ENCODE assay signal across 1 cellular context in genomic region chr16:9597967-9598730, GRCh38.
TF ChIP-seq lines count a peak whose summit lies in the region.

No MANE protein-coding gene starts in this region.

TF ChIP-seq in K562, 482 proteins besides CTCF, POLR2A, EP300 and RAD21 (continued from another document and continues in another):
- TF ChIP-seq ZNF280B (CRISPR knock-in tag; IDR thresholded peaks at IDR 0.05) (no peak), ZNF407 (IDR thresholded peaks at IDR 0.05; ENCODE audit: low read depth) (no peak), ZNF696 (CRISPR knock-in tag; conservative IDR thresholded peaks at IDR 0.05) (no peak), ZFP1 (CRISPR knock-in tag; IDR thresholded peaks at IDR 0.05) (no peak), MYBL2 (IDR thresholded peaks at IDR 0.05; ENCODE audit: low read depth) (no peak), MYBL2 (CRISPR knock-in tag; IDR thresholded peaks at IDR 0.05; ENCODE audit: borderline replicate concordance) (no peak), RFX1 (IDR thresholded peaks at IDR 0.05) (no peak), U2AF2 (optimal IDR thresholded peaks at IDR 0.05; ENCODE audit: low read depth, low read length) (no peak), THAP7 (CRISPR knock-in tag; IDR thresholded peaks at IDR 0.05) (no peak), ZFX (CRISPR knock-in tag; IDR thresholded peaks at IDR 0.05) (0 out of 2 replicates have a peak, but pooled peaks have one; percentile 29), CBX5 (IDR thresholded peaks at IDR 0.05; ENCODE audit: borderline replicate concordance, low read depth) (no peak), SMARCE1 (IDR thresholded peaks at IDR 0.05) (peak; percentile 84), MAX (CRISPR knock-in tag; IDR thresholded peaks at IDR 0.05) (no peak), DIDO1 (tag; IDR thresholded peaks at IDR 0.05; ENCODE audit: low read depth) (no peak; the same call in 1 of the 2 replicates), POU5F1 (IDR thresholded peaks at IDR 0.05; ENCODE audit: borderline replicate concordance, low read depth, low read length, partially characterized antibody) (no peak), DEAF1 (CRISPR knock-in tag; IDR thresholded peaks at IDR 0.05) (no peak), KDM4B (IDR thresholded peaks at IDR 0.05; ENCODE audit: borderline replicate concordance in 2 of 2, low read depth in 1 of 2) (no peak), NCOA1 (IDR thresholded peaks at IDR 0.05; ENCODE audit: low read depth) (peak; percentile 51; the same call in 1 of the 2 replicates), ZNF140 (CRISPR knock-in tag; IDR thresholded peaks at IDR 0.05) (no peak), THRAP3 (IDR thresholded peaks at IDR 0.05; ENCODE audit: borderline replicate concordance) (no peak), ZNF121 (CRISPR knock-in tag; conservative IDR thresholded peaks at IDR 0.05) (no peak), CBX3 (IDR thresholded peaks at IDR 0.05; ENCODE audit: borderline replicate concordance in 1 of 2, low read length in 2 of 2) (0 out of 3 replicates have a peak, but pooled peaks of 1 of the 2 experiments have one; percentile 43), HDAC6 (IDR thresholded peaks at IDR 0.05; ENCODE audit: low read depth, low read length) (no peak), MNT (conservative IDR thresholded peaks at IDR 0.05) (no peak; a peak in 1 of 4 replicates), POLR2B (IDR thresholded peaks at IDR 0.05; ENCODE audit: low read depth, partially characterized antibody) (no peak), TCF7L2 (IDR thresholded peaks at IDR 0.05; ENCODE audit: low read depth, low read length) (no peak), ZNF592 (IDR thresholded peaks at IDR 0.05) (peak; percentile 76), LARP7 (IDR thresholded peaks at IDR 0.05) (no peak), GMEB1 (CRISPR knock-in tag; IDR thresholded peaks at IDR 0.05) (peak; percentile 49; the same call in 1 of the 2 replicates), WHSC1 (IDR thresholded peaks at IDR 0.05; ENCODE audit: low read length) (no peak), FOXP1 (CRISPR knock-in tag; IDR thresholded peaks at IDR 0.05) (no peak), MXD1 (CRISPR knock-in tag; IDR thresholded peaks at IDR 0.05; ENCODE audit: borderline replicate concordance, poor library complexity, severe bottlenecking) (no peak), ATF1 (CRISPR knock-in tag; IDR thresholded peaks at IDR 0.05) (no peak), ATF1 (tag; IDR thresholded peaks at IDR 0.05) (peak; percentile 62), HMG20A (CRISPR knock-in tag; conservative IDR thresholded peaks at IDR 0.05) (no peak), TCF3 (CRISPR knock-in tag; IDR thresholded peaks at IDR 0.05) (peak; percentile 88), SPI1 (IDR thresholded peaks at IDR 0.05; ENCODE audit: borderline replicate concordance, low read depth, low read length) (no peak), ZNF3 (CRISPR knock-in tag; IDR thresholded peaks at IDR 0.05) (no peak), CTBP1 (IDR thresholded peaks at IDR 0.05; ENCODE audit: borderline replicate concordance) (peak; percentile 74), CCAR2 (IDR thresholded peaks at IDR 0.05; ENCODE audit: low read depth, low read length) (no peak), ZNF766 (CRISPR knock-in tag; conservative IDR thresholded peaks at IDR 0.05) (peak; percentile 90), ZNF212 (CRISPR knock-in tag; IDR thresholded peaks at IDR 0.05) (no peak), TAF15 (IDR thresholded peaks at IDR 0.05; ENCODE audit: low read depth, low read length) (no peak), ETV5 (CRISPR knock-in tag; IDR thresholded peaks at IDR 0.05; ENCODE audit: low read depth) (no peak), RHOXF2B (CRISPR knock-in tag; conservative IDR thresholded peaks at IDR 0.05) (no peak)
